10 cellular contexts compared by ENCODE assay signal in the genomic region with DNA sequence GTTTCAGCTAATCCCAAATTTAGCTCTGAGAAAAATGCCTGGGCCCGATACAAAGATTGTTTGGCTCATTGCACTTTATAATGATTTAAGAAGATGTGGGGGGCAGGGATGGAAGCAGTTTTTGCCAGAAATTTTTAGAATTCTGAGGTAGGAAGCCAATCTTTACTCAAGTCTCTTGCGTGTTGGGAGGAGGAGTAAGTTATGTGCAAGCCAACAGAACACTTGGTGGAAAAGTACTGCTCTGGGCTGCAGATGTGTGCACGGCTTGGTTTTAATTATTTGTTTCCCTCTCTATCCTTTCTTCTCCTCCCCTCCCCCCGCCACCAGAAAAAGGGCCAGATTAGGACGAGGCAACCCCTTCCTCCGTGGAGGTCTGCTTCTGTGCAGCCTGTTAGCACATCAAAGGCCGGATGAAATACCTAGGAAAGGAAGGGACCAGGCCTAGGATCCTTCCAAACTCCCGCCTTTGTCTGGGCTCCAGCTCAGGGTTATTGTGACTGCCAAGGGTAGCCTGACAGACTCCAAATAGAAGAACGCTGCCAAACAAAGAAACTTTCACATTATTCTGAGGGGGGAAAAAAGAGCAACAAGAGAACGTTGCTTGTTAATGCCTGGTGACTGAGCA. TPM values are rescaled to one million over a fixed set of nuclear protein-coding genes. Genes with fewer than 3 reads are reported as not detected.
DNase-seq lines count a peak whose midpoint lies in the region; ATAC-seq and TF ChIP-seq lines count a peak whose summit lies in the region.
"Had no signal": no experiment of that assay in that cellular context is flagged by ENCODE, and none has a peak within 500 bp of the region (broad histone marks: within the 10 kb centered on the region; RNA-seq: fewer than 3 reads in every experiment).

No MANE protein-coding gene starts in this region.

- CTCF ChIA-PET in activated CD4-positive, alpha-beta T cell treated with anti-CD3 and anti-CD28 coated beads, Interleukin-2, amount 10 ng/mL, durations not matched to agents 7 days and 5 days (lab: Charles Lee) = no interaction called here

- H3K9me3 ChIP-seq in thoracic aorta = no peaks in the 10 kb centered on the region

- no peak for DNase-seq in activated CD4-positive, alpha-beta T cell treated with anti-CD3 and anti-CD28 coated beads, Interleukin-2, amount 10 ng/mL, durations not matched to agents 7 days and 5 days
- DNase-seq in activated CD4-positive, alpha-beta T cell treated with anti-CD3 and anti-CD28 coated beads for 1 hour = no peak
- DNase-seq in astrocyte of the hippocampus (ENCODE audit: low read depth, low spot score) = peak; percentile 19
- DNase-seq in islet precursor cell = peak; percentile 61
- DNase-seq in thoracic aorta (ENCODE audit: low spot score) = no peak
- no peak for DNase-seq in NCI-H226
- DNase-seq in NCI-H146 treated with DMSO at 0.1 percent for 48 hours (lab: John Stamatoyannopoulos, UW; ENCODE audit: unreplicated experiment) = no peak

- no peaks in the 10 kb centered on the region for H3K36me3 ChIP-seq in thoracic aorta

- H3K27ac Mint-ChIP-seq in activated CD4-positive, alpha-beta T cell treated with anti-CD3 and anti-CD28 coated beads, Interleukin-2, amount 10 ng/mL, durations not matched to agents 7 days and 5 days = no peak overlapping the region

- H3K27ac ChIP-seq in thoracic aorta = peak overlapping the region; percentile 79 to 91
- H3K27ac ChIP-seq: HL-60 had no signal

- H3K4me3 Mint-ChIP-seq in activated CD4-positive, alpha-beta T cell treated with anti-CD3 and anti-CD28 coated beads, Interleukin-2, amount 10 ng/mL, durations not matched to agents 7 days and 5 days = peak overlapping the region; percentile 81

- H3K4me1 Mint-ChIP-seq in activated CD4-positive, alpha-beta T cell treated with anti-CD3 and anti-CD28 coated beads, Interleukin-2, amount 10 ng/mL, durations not matched to agents 7 days and 5 days = peaks cover 29% of the 10 kb centered on the region

- peaks cover 6% of the 10 kb centered on the region for H3K36me3 Mint-ChIP-seq in activated CD4-positive, alpha-beta T cell treated with anti-CD3 and anti-CD28 coated beads, Interleukin-2, amount 10 ng/mL, durations not matched to agents 7 days and 5 days (ENCODE audit: low read depth)

- ATAC-seq in thoracic aorta (ENCODE audit: insufficient number of reproducible peaks, low FRiP score, low read depth) = no peak
- no peak for ATAC-seq in HG03095 (IDR thresholded peaks at IDR 0.05; ENCODE audit: unreplicated experiment)

- no peaks in the 10 kb centered on the region for H3K9me3 Mint-ChIP-seq in activated CD4-positive, alpha-beta T cell treated with anti-CD3 and anti-CD28 coated beads, Interleukin-2, amount 10 ng/mL, durations not matched to agents 7 days and 5 days

- no peaks in the 10 kb centered on the region for H3K27me3 ChIP-seq in thoracic aorta (replicated peaks; ENCODE audit: insufficient read depth)
- H3K27me3 ChIP-seq: BLaER1 treated with 17β-estradiol and CSF1 and Interleukin-3, amounts not matched to agents 10 nM and 100 nM had no signal

- TF ChIP-seq CTCF in thoracic aorta (IDR thresholded peaks at IDR 0.05) = no peak

- H3K4me3 ChIP-seq in thoracic aorta = peak overlapping the region; percentile 88

- H3K4me1 ChIP-seq in thoracic aorta (ENCODE audit: control insufficient read depth in 1 of 2, low read depth in 2 of 2) = peaks cover 0 to 22% of the 10 kb centered on the region in 2 donors

- POLR2A ChIA-PET in activated CD4-positive, alpha-beta T cell treated with anti-CD3 and anti-CD28 coated beads, Interleukin-2, amount 10 ng/mL, durations not matched to agents 7 days and 5 days (lab: Charles Lee) = no interaction called here

- peaks cover 24% of the 10 kb centered on the region for H3K27me3 Mint-ChIP-seq in activated CD4-positive, alpha-beta T cell treated with anti-CD3 and anti-CD28 coated beads, Interleukin-2, amount 10 ng/mL, durations not matched to agents 7 days and 5 days

RNA-seq across cellular contexts. Expression of a gene that starts 1.0 kb away (rescaled TPM):
- total RNA-seq in activated CD4-positive, alpha-beta T cell treated with anti-CD3 and anti-CD28 coated beads, Interleukin-2, amount 10 ng/mL, durations not matched to agents 7 days and 5 days = 10 to 100 TPM; 29.8 to 30.1 TPM
- total RNA-seq in thoracic aorta = 100 to 1,000 TPM; 105 to 135 TPM

Comparison
In these comparisons a context has a peak if more than half of its experiments do, and no peak if none do; other contexts are left out.
1. DNase-seq: peak in astrocyte of the hippocampus (single experiment) and islet precursor cell (single experiment); none in activated CD4-positive, alpha-beta T cell treated with anti-CD3 and anti-CD28 coated beads, Interleukin-2, amount 10 ng/mL, durations not matched to agents 7 days and 5 days (single experiment), activated CD4-positive, alpha-beta T cell treated with anti-CD3 and anti-CD28 coated beads for 1 hour (single experiment), thoracic aorta (single experiment), NCI-H226 (single experiment) and NCI-H146 treated with DMSO at 0.1 percent for 48 hours (single experiment).